ENCODE assay signal across 21 cellular contexts in genomic region chr6:74764486-74764885, GRCh38.
DNase-seq lines count a peak whose midpoint lies in the region; ATAC-seq and TF ChIP-seq lines count a peak whose summit lies in the region.
"Had no signal": no experiment of that assay in that cellular context is flagged by ENCODE, and none has a peak within 500 bp of the region (broad histone marks: within the 10 kb centered on the region; RNA-seq: fewer than 3 reads in every experiment).

No MANE protein-coding gene starts in this region.

- H3K4me1 ChIP-seq in GM23248 (ENCODE audit: insufficient read depth) (peaks cover 18% of the 10 kb centered on the region), lower lobe of right lung (no peaks in the 10 kb centered on the region)
- H3K4me1 ChIP-seq: A549 had no signal

- H3K9me2 ChIP-seq in GM23248 (ENCODE audit: insufficient read depth) = no peaks in the 10 kb centered on the region
- H3K9me2 ChIP-seq: SK-N-SH had no signal

- peak; percentile 58 for ATAC-seq in sciatic nerve
- no peak for ATAC-seq in GM21390 (IDR thresholded peaks at IDR 0.05; ENCODE audit: unreplicated experiment)
- ATAC-seq in lower lobe of right lung = no peak
- no peak for ATAC-seq in GM21423 (IDR thresholded peaks at IDR 0.05; ENCODE audit: unreplicated experiment)
- ATAC-seq: A549, HCT116, PC-3 had no signal

- H4K20me1 ChIP-seq in GM23248 (ENCODE audit: insufficient read depth) = no peaks in the 10 kb centered on the region

- 26 to 45% methylated on average over 2 of the region's 2 CpGs for WGBS in GM23248 (ENCODE audit: low coverage in 1 of 2, low lambda C conversion rate in 2 of 2, missing lambda C conversion rate in 2 of 2), 2 experiments

- H3K79me2 ChIP-seq in GM23248 (ENCODE audit: insufficient read depth) = no peaks in the 10 kb centered on the region

- H3K27ac ChIP-seq in GM23248 (peak overlapping the region; percentile 6), lower lobe of right lung (no peak overlapping the region)
- H3K27ac ChIP-seq: A549, HL-60 had no signal

- DNase-seq in AG10803 (ENCODE audit: low read depth) (peak; percentile 67), GM23248 (peak; percentile 64), fibroblast of mammary gland (ENCODE audit: low read depth) (peak; percentile 39), sciatic nerve (ENCODE audit: low spot score) (no peak), lower lobe of right lung (no peak)
- DNase-seq: Calu3, DND-41, NCI-H1092, NCI-H1417 treated with DMSO at 0.1 percent for 48 hours, NCI-H1694 treated with DMSO at 0.1 percent for 48 hours, NCI-H2081 treated with DMSO at 0.1 percent for 48 hours, NCI-H524, NCI-H774, PC-3, SK-N-SH, SW 1271 had no signal

- no peak overlapping the region for H3K9ac ChIP-seq in GM23248
- H3K9ac ChIP-seq: SK-N-SH had no signal

- H3K9me3 ChIP-seq in GM23248 (ENCODE audit: low read depth) = no peaks in the 10 kb centered on the region
- no peaks in the 10 kb centered on the region for H3K9me3 ChIP-seq in lower lobe of right lung
- H3K9me3 ChIP-seq: A549, SK-N-SH had no signal

- H3K4me2 ChIP-seq in GM23248 (ENCODE audit: unreplicated experiment) = no peak overlapping the region
- H3K4me2 ChIP-seq: A549, SK-N-SH had no signal

- H3K36me3 ChIP-seq in GM23248 (ENCODE audit: low read depth) = no peaks in the 10 kb centered on the region
- no peaks in the 10 kb centered on the region for H3K36me3 ChIP-seq in lower lobe of right lung

- no peak for TF ChIP-seq CTCF in AG10803 (conservative IDR thresholded peaks at IDR 0.05; ENCODE audit: low read length)
- TF ChIP-seq CTCF in fibroblast of mammary gland (conservative IDR thresholded peaks at IDR 0.05; ENCODE audit: control insufficient read depth, insufficient read depth, low read depth, low read length) = no peak
- no peak for TF ChIP-seq CTCF in lower lobe of right lung (IDR thresholded peaks at IDR 0.05)

- H3K4me3 ChIP-seq in AG10803 (ENCODE audit: low read length) = no peak overlapping the region
- H3K4me3 ChIP-seq in GM23248 = no peak overlapping the region
- no peak overlapping the region for H3K4me3 ChIP-seq in fibroblast of mammary gland (ENCODE audit: control insufficient read depth, low read depth, low read length)
- no peak overlapping the region for H3K4me3 ChIP-seq in lower lobe of right lung
- H3K4me3 ChIP-seq: A549 had no signal

- no peak overlapping the region for H2AFZ ChIP-seq in GM23248

- H3K27me3 ChIP-seq in GM23248 (replicated peaks; ENCODE audit: insufficient read depth) (no peaks in the 10 kb centered on the region), lower lobe of right lung (ENCODE audit: low read depth) (no peaks in the 10 kb centered on the region)

- in situ Hi-C loops in GM23248 (cut with MboI) = no loop called here

- peaks cover 11% of the 10 kb centered on the region; the same call in 1 of the 2 replicates for H3F3A ChIP-seq in GM23248 (ENCODE audit: insufficient read depth)

- intact Hi-C loops in sciatic nerve (cut with DNase I) (no loop called here), lower lobe of right lung (cut with DNase I) (no loop called here)

Comparison
In these comparisons a context has a peak if more than half of its experiments do, and no peak if none do; other contexts are left out.
1. DNase-seq: peak in AG10803 (single experiment), GM23248 (single experiment) and fibroblast of mammary gland (single experiment); none in sciatic nerve (single experiment) and lower lobe of right lung (single experiment).